24 cellular contexts compared by ENCODE assay signal in genomic region chr3:136725468-136725867, GRCh38.
"Had no signal": no experiment of that assay in that cellular context is flagged by ENCODE, and none has a peak within 500 bp of the region (broad histone marks: within the 10 kb centered on the region; RNA-seq: fewer than 3 reads in every experiment).

No MANE protein-coding gene starts in this region.

- H3K4me3 Mint-ChIP-seq: activated T-cell treated with anti-CD3 and anti-CD28 coated beads, Interleukin-2, amount 50 U/mL, for 24 hours; activated T-helper 17 cell treated with anti-CD3 and anti-CD28 coated beads, Interleukin-2, amount 50 U/mL, for 72 hours; central memory CD8-positive, alpha-beta T cell; mesothelial cell of epicardium; nephron had no signal

- H3K4me1 Mint-ChIP-seq: mesothelial cell of epicardium, nephron had no signal

- H3K27me3 ChIP-seq: esophagus muscularis mucosa, neutrophil, ovary, upper lobe of left lung had no signal

- H3K27ac Mint-ChIP-seq: activated naive CD4-positive, alpha-beta T cell treated with anti-CD3 and anti-CD28 coated beads, Interleukin-2, amount 50 U/mL, for 72 hours; activated T-cell treated with anti-CD3 and anti-CD28 coated beads, Interleukin-2, amount 50 U/mL, for 24 hours; activated T-helper 17 cell treated with anti-CD3 and anti-CD28 coated beads, Interleukin-2, amount 50 U/mL, for 72 hours; mesothelial cell of epicardium; nephron had no signal

- H3K9me3 ChIP-seq: esophagus muscularis mucosa, left ventricle myocardium inferior, neutrophil, ovary, upper lobe of left lung had no signal

- H3K27ac ChIP-seq: esophagus muscularis mucosa, left ventricle myocardium inferior, neutrophil, ovary, upper lobe of left lung had no signal

- ATAC-seq: activated naive CD4-positive, alpha-beta T cell treated with anti-CD3 and anti-CD28 coated beads, Interleukin-2, amount 50 U/mL, for 72 hours; activated T-helper 17 cell treated with anti-CD3 and anti-CD28 coated beads, Interleukin-2, amount 50 U/mL, for 72 hours; right cardiac atrium had no signal

- H3K9me3 Mint-ChIP-seq: activated naive CD4-positive, alpha-beta T cell treated with anti-CD3 and anti-CD28 coated beads, Interleukin-2, amount 50 U/mL, for 72 hours; activated T-cell treated with anti-CD3 and anti-CD28 coated beads, Interleukin-2, amount 50 U/mL, for 24 hours; activated T-helper 17 cell treated with anti-CD3 and anti-CD28 coated beads, Interleukin-2, amount 50 U/mL, for 72 hours; central memory CD8-positive, alpha-beta T cell; mesothelial cell of epicardium had no signal

- DNase-seq: activated CD8-positive, alpha-beta memory T cell treated with anti-CD3 and anti-CD28 coated beads for 24 hours; activated CD8-positive, alpha-beta memory T cell treated with anti-CD3 and anti-CD28 coated beads, Interleukin-2, amount 50 U/mL, for 4 hours; activated T-cell treated with anti-CD3 and anti-CD28 coated beads, Interleukin-2, amount 50 U/mL, for 24 hours; aorta; effector memory CD4-positive, alpha-beta T cell; hippocampal formation; kidney glomerular epithelial cell; left ventricle myocardium inferior; ovary; right cardiac atrium; stimulated activated CD4-positive, alpha-beta T cell treated with anti-CD3 and anti-CD28 coated beads, Interleukin-4, amount 100 ng/mL, for 24 hours; stimulated activated naive CD4-positive, alpha-beta T cell treated with Interleukin-2 at 50 U/mL for 16 hours; T-helper 9 cell; upper lobe of left lung had no signal

- H3K27me3 Mint-ChIP-seq: activated T-cell treated with anti-CD3 and anti-CD28 coated beads, Interleukin-2, amount 50 U/mL, for 24 hours; activated T-helper 17 cell treated with anti-CD3 and anti-CD28 coated beads, Interleukin-2, amount 50 U/mL, for 72 hours; central memory CD8-positive, alpha-beta T cell had no signal

- H3K4me3 ChIP-seq: esophagus muscularis mucosa, left ventricle myocardium inferior, ovary, upper lobe of left lung had no signal

- H3K36me3 ChIP-seq: esophagus muscularis mucosa, left ventricle myocardium inferior, neutrophil, ovary, upper lobe of left lung had no signal

- FAIRE-seq: colon, endothelial cell of umbilical vein, frontal cortex had no signal
